1 cellular context compared by ENCODE assay signal in the genomic region with DNA sequence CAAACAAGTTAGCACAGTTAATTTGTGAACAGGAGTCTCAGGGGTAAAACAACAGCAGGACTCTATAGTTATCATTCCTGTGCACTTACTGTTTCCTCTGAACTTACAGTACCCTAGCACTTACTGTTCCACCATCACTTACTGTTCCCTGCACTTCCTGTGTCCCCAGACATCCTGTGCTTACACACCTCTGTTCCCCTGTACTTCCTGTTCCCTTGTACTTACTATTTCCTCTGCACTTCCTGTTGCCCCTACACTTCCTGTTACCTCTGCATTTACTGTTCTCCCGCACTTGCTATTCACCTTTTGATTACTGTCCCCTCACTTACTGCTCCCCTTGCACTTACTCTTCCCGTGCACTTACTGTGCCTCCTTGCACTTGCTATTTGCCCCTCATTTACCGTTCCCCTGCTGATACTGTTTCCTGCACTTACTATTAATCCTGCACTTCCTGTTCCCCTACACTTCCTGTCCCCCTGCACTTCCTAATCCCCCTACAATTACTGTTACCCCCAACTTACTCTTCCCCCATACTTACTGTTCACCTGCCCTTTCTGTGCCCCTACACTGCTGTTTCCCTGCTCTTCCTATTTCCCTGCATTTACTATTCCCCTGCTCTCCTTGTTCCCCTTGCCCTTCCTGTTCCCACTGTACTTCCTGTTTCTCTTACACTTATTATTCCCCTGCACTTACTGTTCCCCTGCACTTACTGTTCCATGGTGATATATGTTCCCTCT.
TF ChIP-seq lines count a peak whose summit lies in the region.

No MANE protein-coding gene starts in this region.

TF ChIP-seq in HepG2, 621 proteins besides CTCF, POLR2A, EP300 and RAD21 (continued from another document):
- TF ChIP-seq ZBTB40 (IDR thresholded peaks at IDR 0.05): peak; percentile 33; the same call in 1 of the 2 replicates
- TF ChIP-seq ZBTB40 (CRISPR knock-in tag; IDR thresholded peaks at IDR 0.05): no peak
